Comparison of ENCODE assay signal across 1 cellular context in the genomic region with DNA sequence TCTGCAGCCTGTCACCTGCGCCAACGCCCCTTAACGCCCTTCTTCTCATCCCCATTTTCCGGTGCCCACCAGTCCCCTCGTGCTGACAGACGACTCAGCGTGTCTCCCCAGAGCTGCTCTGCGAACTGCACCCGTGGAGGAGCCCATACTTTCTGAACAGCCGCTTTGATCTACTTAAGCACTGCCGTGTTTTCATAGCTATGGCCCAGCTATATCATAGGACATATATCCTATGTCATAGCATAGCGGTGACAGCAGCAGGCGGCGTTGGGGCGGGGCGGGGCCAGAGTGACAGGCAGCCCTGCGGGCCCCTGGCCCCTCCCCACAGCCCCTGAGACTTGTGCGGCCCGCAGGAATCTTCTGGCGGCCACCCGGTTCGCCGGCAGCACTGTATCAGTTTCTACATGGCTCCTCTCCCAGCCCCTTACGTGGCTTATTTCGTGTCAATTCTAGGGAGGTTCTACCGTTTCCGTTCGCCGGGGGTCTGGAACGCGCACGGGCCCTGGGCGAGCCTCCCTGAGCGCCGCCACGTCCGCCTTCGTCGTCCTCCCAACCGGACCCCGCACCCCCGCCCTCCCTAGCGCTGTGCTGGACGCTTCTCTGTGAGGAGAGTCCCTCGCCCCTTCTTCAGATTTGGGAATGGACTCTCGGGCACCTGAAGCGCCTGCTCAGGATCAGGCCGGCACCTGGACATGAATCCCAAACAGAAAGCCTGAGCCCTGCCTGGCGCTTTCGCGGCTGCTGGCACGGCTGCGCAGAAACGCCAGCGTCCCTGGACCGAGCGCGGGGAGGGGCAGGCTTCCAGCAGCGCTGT.
TF ChIP-seq lines count a peak whose summit lies in the region.

No MANE protein-coding gene starts in this region.

TF ChIP-seq in liver, 16 proteins besides CTCF, POLR2A, EP300 and RAD21 (continued from another document):
- TF ChIP-seq, protein P1, sequence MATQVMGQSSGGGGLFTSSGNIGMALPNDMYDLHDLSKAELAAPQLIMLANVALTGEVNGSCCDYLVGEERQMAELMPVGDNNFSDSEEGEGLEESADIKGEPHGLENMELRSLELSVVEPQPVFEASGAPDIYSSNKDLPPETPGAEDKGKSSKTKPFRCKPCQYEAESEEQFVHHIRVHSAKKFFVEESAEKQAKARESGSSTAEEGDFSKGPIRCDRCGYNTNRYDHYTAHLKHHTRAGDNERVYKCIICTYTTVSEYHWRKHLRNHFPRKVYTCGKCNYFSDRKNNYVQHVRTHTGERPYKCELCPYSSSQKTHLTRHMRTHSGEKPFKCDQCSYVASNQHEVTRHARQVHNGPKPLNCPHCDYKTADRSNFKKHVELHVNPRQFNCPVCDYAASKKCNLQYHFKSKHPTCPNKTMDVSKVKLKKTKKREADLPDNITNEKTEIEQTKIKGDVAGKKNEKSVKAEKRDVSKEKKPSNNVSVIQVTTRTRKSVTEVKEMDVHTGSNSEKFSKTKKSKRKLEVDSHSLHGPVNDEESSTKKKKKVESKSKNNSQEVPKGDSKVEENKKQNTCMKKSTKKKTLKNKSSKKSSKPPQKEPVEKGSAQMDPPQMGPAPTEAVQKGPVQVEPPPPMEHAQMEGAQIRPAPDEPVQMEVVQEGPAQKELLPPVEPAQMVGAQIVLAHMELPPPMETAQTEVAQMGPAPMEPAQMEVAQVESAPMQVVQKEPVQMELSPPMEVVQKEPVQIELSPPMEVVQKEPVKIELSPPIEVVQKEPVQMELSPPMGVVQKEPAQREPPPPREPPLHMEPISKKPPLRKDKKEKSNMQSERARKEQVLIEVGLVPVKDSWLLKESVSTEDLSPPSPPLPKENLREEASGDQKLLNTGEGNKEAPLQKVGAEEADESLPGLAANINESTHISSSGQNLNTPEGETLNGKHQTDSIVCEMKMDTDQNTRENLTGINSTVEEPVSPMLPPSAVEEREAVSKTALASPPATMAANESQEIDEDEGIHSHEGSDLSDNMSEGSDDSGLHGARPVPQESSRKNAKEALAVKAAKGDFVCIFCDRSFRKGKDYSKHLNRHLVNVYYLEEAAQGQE (IDR thresholded peaks at IDR 0.05) = peak; percentile 92
- TF ChIP-seq RXRA (IDR thresholded peaks at IDR 0.05) (no peak), FOXA1 (IDR thresholded peaks at IDR 0.05) (no peak), FOXA2 (IDR thresholded peaks at IDR 0.05) (no peak), SP1 (IDR thresholded peaks at IDR 0.05) (no peak)
- TF ChIP-seq, protein P2, sequence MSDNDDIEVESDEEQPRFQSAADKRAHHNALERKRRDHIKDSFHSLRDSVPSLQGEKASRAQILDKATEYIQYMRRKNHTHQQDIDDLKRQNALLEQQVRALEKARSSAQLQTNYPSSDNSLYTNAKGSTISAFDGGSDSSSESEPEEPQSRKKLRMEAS (IDR thresholded peaks at IDR 0.05) = no peak
